Comparison of ENCODE assay signal across 12 cellular contexts in the genomic region with DNA sequence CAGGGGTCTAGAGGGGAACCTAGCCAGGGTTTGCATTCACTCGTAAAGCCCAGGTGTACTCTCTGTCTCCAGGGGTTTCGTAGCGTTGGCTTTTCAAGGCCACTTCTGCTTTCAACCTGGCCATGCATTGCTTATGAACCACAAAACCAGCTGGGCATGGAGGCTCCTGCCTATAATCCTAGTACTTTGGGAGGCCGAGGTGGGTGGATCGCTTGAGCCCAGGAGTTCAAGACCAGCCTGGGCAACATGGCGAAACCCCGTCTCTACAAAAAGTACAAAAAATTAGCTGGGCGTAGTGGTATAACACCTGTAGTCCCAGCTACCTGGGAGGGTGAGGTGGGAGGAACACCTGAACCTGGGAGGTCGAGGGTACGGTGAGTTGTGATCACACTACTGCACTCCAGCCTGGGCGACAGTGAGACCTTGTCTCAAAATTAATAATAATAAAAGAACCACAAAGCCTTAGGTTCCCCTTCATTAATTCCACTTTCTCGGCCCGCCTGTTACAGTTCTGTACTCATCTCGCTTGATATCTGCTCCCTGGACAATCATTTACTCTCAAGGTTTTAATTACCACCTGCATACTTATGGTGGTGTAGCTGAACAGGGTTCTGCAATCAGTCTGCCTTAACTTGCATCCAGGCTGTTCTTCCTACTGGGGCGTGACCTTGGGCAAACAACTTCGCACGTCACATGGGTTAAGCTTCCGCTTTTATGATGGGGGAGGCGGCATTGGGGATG. TPM values are rescaled to one million over a fixed set of nuclear protein-coding genes. Genes with fewer than 3 reads are reported as not detected.
DNase-seq lines count a peak whose midpoint lies in the region; ATAC-seq and TF ChIP-seq lines count a peak whose summit lies in the region.
"Had no signal": no experiment of that assay in that cellular context is flagged by ENCODE, and none has a peak within 500 bp of the region (broad histone marks: within the 10 kb centered on the region; RNA-seq: fewer than 3 reads in every experiment).

No MANE protein-coding gene starts in this region.

- POLR2A ChIA-PET in CD4-positive, alpha-beta memory T cell (lab: Charles Lee; ENCODE audit: partially characterized antibody): interaction anchor here (1.4 to 3.3 kb wide), 2 partner anchors 14 to 46 kb away, joined by 3 to 12 read pairs; a partner anchor contains a TSS

- no peaks in the 10 kb centered on the region for H3K9me3 Mint-ChIP-seq in activated T-cell treated with anti-CD3 and anti-CD28 coated beads, Interleukin-2, amount 50 U/mL, for 24 hours
- no peaks in the 10 kb centered on the region for H3K9me3 Mint-ChIP-seq in endodermal cell
- H3K9me3 Mint-ChIP-seq in CD4-positive, alpha-beta memory T cell: peaks cover 0 to 2% (median 0%) of the 10 kb centered on the region in 8 donors

- CTCF ChIA-PET in CD4-positive, alpha-beta memory T cell (lab: Charles Lee; ENCODE audit: partially characterized antibody): interaction anchor here (1.3 to 3.2 kb wide), 3 partner anchors 27 to 51 kb away, joined by 3 to 17 read pairs (median 13); no protein-coding TSS in a partner anchor

- intact Hi-C loops in CD4-positive, alpha-beta memory T cell (cut with micrococcal nuclease): no loop called here

- DNase-seq in NOMO-1 treated with dmso at 0.1 percent for 144 hours (lab: John Stamatoyannopoulos, UW; ENCODE audit: unreplicated experiment) (peak; percentile 61), endodermal cell (no peak), hippocampal formation (lab: John Stamatoyannopoulos, UW) (no peak)
- no peak for DNase-seq in activated T-cell treated with anti-CD3 and anti-CD28 coated beads, Interleukin-2, amount 50 U/mL, for 24 hours
- no peak for DNase-seq in CD4-positive, alpha-beta memory T cell
- DNase-seq: activated CD4-positive, alpha-beta T cell treated with anti-CD3 and anti-CD28 coated beads for 4 hours; central memory CD4-positive, alpha-beta T cell; NCI-H1436 treated with DMSO at 0.1 percent for 48 hours had no signal

- TF ChIP-seq CTCF in neutrophil (IDR thresholded peaks at IDR 0.05): no peak
- TF ChIP-seq CTCF in endodermal cell (conservative IDR thresholded peaks at IDR 0.05): no peak

- H3K4me1 ChIP-seq in neutrophil (ENCODE audit: control insufficient read depth in 1 of 2, insufficient read depth in 1 of 2, low read depth in 1 of 2, low read length in 1 of 2) (peaks cover 51 to 62% of the 10 kb centered on the region in 2 experiments), endodermal cell (ENCODE audit: control insufficient read depth, insufficient read depth, low read length) (no peaks in the 10 kb centered on the region)
- H3K4me1 ChIP-seq in CD4-positive, alpha-beta memory T cell (ENCODE audit: insufficient read depth, low read length): peaks cover 12% of the 10 kb centered on the region

- H3K9ac ChIP-seq in endodermal cell (ENCODE audit: extremely low read depth, low read length, poor library complexity, severe bottlenecking): no peak overlapping the region

- no peaks in the 10 kb centered on the region for H3K9me3 ChIP-seq in neutrophil
- H3K9me3 ChIP-seq in endodermal cell (ENCODE audit: control insufficient read depth, low read length): no peaks in the 10 kb centered on the region
- no peaks in the 10 kb centered on the region for H3K9me3 ChIP-seq in CD4-positive, alpha-beta memory T cell (ENCODE audit: control insufficient read depth in 1 of 2, low read length in 2 of 2)
- H3K9me3 ChIP-seq: thoracic aorta had no signal

- H3K36me3 Mint-ChIP-seq in activated T-cell treated with anti-CD3 and anti-CD28 coated beads, Interleukin-2, amount 50 U/mL, for 24 hours (ENCODE audit: low read depth): peaks cover 29% of the 10 kb centered on the region
- H3K36me3 Mint-ChIP-seq in endodermal cell (ENCODE audit: low read depth): peaks cover 9% of the 10 kb centered on the region
- peaks cover 2 to 3% of the 10 kb centered on the region in 2 donors for H3K36me3 Mint-ChIP-seq in CD4-positive, alpha-beta memory T cell

- H3K27me3 ChIP-seq in neutrophil (no peaks in the 10 kb centered on the region), endodermal cell (ENCODE audit: control insufficient read depth, insufficient read depth, low read length, poor library complexity, severe bottlenecking) (no peaks in the 10 kb centered on the region)
- H3K27me3 ChIP-seq in CD4-positive, alpha-beta memory T cell (ENCODE audit: insufficient read depth, low read length): no peaks in the 10 kb centered on the region

- no peaks in the 10 kb centered on the region for H3K27me3 Mint-ChIP-seq in activated T-cell treated with anti-CD3 and anti-CD28 coated beads, Interleukin-2, amount 50 U/mL, for 24 hours
- no peaks in the 10 kb centered on the region for H3K27me3 Mint-ChIP-seq in endodermal cell (ENCODE audit: insufficient read depth)
- H3K27me3 Mint-ChIP-seq in CD4-positive, alpha-beta memory T cell: no peaks in the 10 kb centered on the region

- peak overlapping the region; percentile 94 for H3K27ac ChIP-seq in neutrophil
- H3K27ac ChIP-seq in endodermal cell (ENCODE audit: low read depth, low read length): no peak overlapping the region
- H3K27ac ChIP-seq in CD4-positive, alpha-beta memory T cell (ENCODE audit: low read depth, low read length): no peak overlapping the region
- H3K27ac ChIP-seq: thoracic aorta had no signal

- H3K4me1 Mint-ChIP-seq in activated T-cell treated with anti-CD3 and anti-CD28 coated beads, Interleukin-2, amount 50 U/mL, for 24 hours (ENCODE audit: low read depth): peaks cover 24% of the 10 kb centered on the region
- no peaks in the 10 kb centered on the region for H3K4me1 Mint-ChIP-seq in endodermal cell
- peaks cover 12 to 37% (median 21%) of the 10 kb centered on the region in 4 donors for H3K4me1 Mint-ChIP-seq in CD4-positive, alpha-beta memory T cell

- ATAC-seq in GM18909 (IDR thresholded peaks at IDR 0.05; ENCODE audit: poor library complexity, unreplicated experiment) (peak; percentile 77), HG02623 (IDR thresholded peaks at IDR 0.05; ENCODE audit: unreplicated experiment) (peak; percentile 56)

- H3K4me3 Mint-ChIP-seq in activated T-cell treated with anti-CD3 and anti-CD28 coated beads, Interleukin-2, amount 50 U/mL, for 24 hours: no peak overlapping the region
- no peak overlapping the region for H3K4me3 Mint-ChIP-seq in endodermal cell
- H3K4me3 Mint-ChIP-seq in CD4-positive, alpha-beta memory T cell: peak overlapping the region in 1 of 8 donors; percentile 70

- H3K36me3 ChIP-seq in neutrophil (no peaks in the 10 kb centered on the region), endodermal cell (ENCODE audit: control insufficient read depth, insufficient read depth, low read length) (peaks cover 8% of the 10 kb centered on the region)
- H3K36me3 ChIP-seq in CD4-positive, alpha-beta memory T cell (ENCODE audit: insufficient read depth, low read length): no peaks in the 10 kb centered on the region

- H3K4me3 ChIP-seq in neutrophil (ENCODE audit: low read depth in 1 of 2, low read length in 1 of 2) (no peak overlapping the region), endodermal cell (ENCODE audit: low read length) (no peak overlapping the region)
- no peak overlapping the region for H3K4me3 ChIP-seq in CD4-positive, alpha-beta memory T cell (ENCODE audit: low read length in 2 of 2)
- H3K4me3 ChIP-seq: thoracic aorta had no signal

- WGBS in endodermal cell (ENCODE audit: insufficient coverage in 1 of 2, insufficient read length in 1 of 2), 2 experiments: 96 to 97% methylated on average over 18 to 19 of the region's 19 CpGs

- no peak overlapping the region for H3K27ac Mint-ChIP-seq in activated T-cell treated with anti-CD3 and anti-CD28 coated beads, Interleukin-2, amount 50 U/mL, for 24 hours
- no peak overlapping the region for H3K27ac Mint-ChIP-seq in endodermal cell
- peak overlapping the region in 3 of 7 donors; percentile 9 to 97 (median 70) for H3K27ac Mint-ChIP-seq in CD4-positive, alpha-beta memory T cell

RNA-seq across cellular contexts. Expression of a gene that starts 6.1 kb away (rescaled TPM):
- total RNA-seq in endodermal cell: under 1 TPM; 0.55 to 0.86 TPM
- polyA plus RNA-seq in endodermal cell (2013, experiment 1 of 2): 2.4 TPM
- polyA plus RNA-seq in endodermal cell (2013, experiment 2 of 2): 2.5 TPM
- under 1 TPM; 0.39 to 0.90 TPM for total RNA-seq in CD4-positive, alpha-beta memory T cell
- under 1 TPM; 0.29 to 0.73 TPM for polyA plus RNA-seq in CD4-positive, alpha-beta memory T cell

RNA-seq across cellular contexts. Expression of a gene that starts 22.7 kb away (rescaled TPM):
- total RNA-seq in endodermal cell: 100 to 1,000 TPM; 104 to 132 TPM
- 157 TPM for polyA plus RNA-seq in endodermal cell (2013, experiment 1 of 2)
- polyA plus RNA-seq in endodermal cell (2013, experiment 2 of 2): 145 TPM
- total RNA-seq in CD4-positive, alpha-beta memory T cell: 10 to 100 TPM; 64.5 to 69.6 TPM
- 100 to 1,000 TPM; 264 to 325 TPM for polyA plus RNA-seq in CD4-positive, alpha-beta memory T cell

RNA-seq across cellular contexts. Expression of a gene that starts 45.6 kb away (rescaled TPM):
- total RNA-seq in endodermal cell: 10 to 100 TPM; 42.0 to 54.2 TPM
- 13.5 TPM for polyA plus RNA-seq in endodermal cell (2013, experiment 1 of 2)
- 15.3 TPM for polyA plus RNA-seq in endodermal cell (2013, experiment 2 of 2)
- total RNA-seq in CD4-positive, alpha-beta memory T cell: 10 to 100 TPM; 47.7 to 51.4 TPM
- polyA plus RNA-seq in CD4-positive, alpha-beta memory T cell: 10 to 100 TPM in 1 of 2 donors, 1 to 10 TPM in 1; 6.8 to 10.8 TPM
